1 cellular context compared by ENCODE assay signal in the genomic region with DNA sequence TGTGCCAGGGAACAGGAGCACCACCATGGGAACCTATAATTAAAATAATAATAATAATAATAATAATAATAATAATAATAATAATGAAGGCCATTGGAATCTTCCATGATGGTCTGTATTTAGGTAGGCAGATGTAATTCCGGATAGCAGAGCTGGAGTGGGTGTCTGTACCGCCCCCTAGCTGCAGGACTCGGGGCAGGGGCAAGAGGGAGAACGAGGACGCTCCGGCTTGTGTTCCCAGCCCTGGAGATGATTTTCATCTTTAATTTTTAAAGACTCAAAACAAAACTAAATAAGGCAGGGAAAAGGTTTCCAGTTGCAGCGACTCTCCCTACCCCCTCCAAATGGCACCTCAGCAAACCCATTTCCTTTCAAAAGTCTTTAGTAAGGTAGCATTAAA.
TF ChIP-seq lines count a peak whose summit lies in the region.

No MANE protein-coding gene starts in this region.

TF ChIP-seq in HepG2, 621 proteins besides CTCF, POLR2A, EP300 and RAD21 (continued from another document):
- TF ChIP-seq KIAA2018 (CRISPR knock-in tag; IDR thresholded peaks at IDR 0.05; ENCODE audit: borderline replicate concordance), result no peak
